19 cellular contexts compared by ENCODE assay signal in genomic region chr16:15635926-15636325, GRCh38. TPM values are rescaled to one million over a fixed set of nuclear protein-coding genes. Genes with fewer than 3 reads are reported as not detected.
DNase-seq lines count a peak whose midpoint lies in the region; ATAC-seq and TF ChIP-seq lines count a peak whose summit lies in the region.
"Had no signal": no experiment of that assay in that cellular context is flagged by ENCODE, and none has a peak within 500 bp of the region (broad histone marks: within the 10 kb centered on the region; RNA-seq: fewer than 3 reads in every experiment).

No MANE protein-coding gene starts in this region.

- peaks cover 70% of the 10 kb centered on the region for H3K4me1 Mint-ChIP-seq in CD8-positive, alpha-beta T cell (ENCODE audit: low read depth)
- H3K4me1 Mint-ChIP-seq in activated CD8-positive, alpha-beta T cell treated with anti-CD3 and anti-CD28 coated beads for 36 hours (ENCODE audit: low read depth): peaks cover 66% of the 10 kb centered on the region
- peaks cover 55 to 87% (median 57%) of the 10 kb centered on the region in 3 donors for H3K4me1 Mint-ChIP-seq in naive B cell

- POLR2A ChIA-PET in CD8-positive, alpha-beta T cell (lab: Charles Lee): interaction anchor here (0.9 to 3.1 kb wide), 4 partner anchors 7 to 45 kb away, joined by 3 to 21 read pairs (median 6); partner anchors contain the start of genes MARF1 and NDE1
- POLR2A ChIA-PET in activated CD8-positive, alpha-beta T cell treated with anti-CD3 and anti-CD28 coated beads for 36 hours (lab: Charles Lee): interaction anchor here (0.7 to 0.8 kb wide), 2 partner anchors 10 to 45 kb away, joined by 3 to 5 read pairs; no protein-coding TSS in a partner anchor

- CTCF ChIA-PET in CD8-positive, alpha-beta T cell (lab: Charles Lee): interaction anchor here (0.7 to 2.2 kb wide), 7 partner anchors 16 to 86 kb away, joined by 3 to 11 read pairs (median 3); no protein-coding TSS in a partner anchor
- CTCF ChIA-PET in activated CD8-positive, alpha-beta T cell treated with anti-CD3 and anti-CD28 coated beads for 36 hours (lab: Charles Lee): interaction anchor here (0.5 to 2.3 kb wide), 5 partner anchors 8 to 108 kb away, joined by 3 to 5 read pairs (median 3); no protein-coding TSS in a partner anchor

- H3K36me3 Mint-ChIP-seq in CD8-positive, alpha-beta T cell: peaks cover 80% of the 10 kb centered on the region
- H3K36me3 Mint-ChIP-seq in activated CD8-positive, alpha-beta T cell treated with anti-CD3 and anti-CD28 coated beads for 36 hours (ENCODE audit: low read depth): peaks cover 76% of the 10 kb centered on the region
- H3K36me3 Mint-ChIP-seq in naive B cell: peaks cover 26 to 30% of the 10 kb centered on the region in 2 donors

- H3K4me2 ChIP-seq in BLaER1 treated with 17β-estradiol and CSF1 and Interleukin-3, amounts not matched to agents 10 nM and 100 nM: peak overlapping the region; percentile 25 to 99 (median 87); a peak in 20 of 22 replicates

- peak overlapping the region; percentile 62 to 100 (median 98); a peak in 20 of 22 replicates for H3K27ac ChIP-seq in BLaER1 treated with 17β-estradiol and CSF1 and Interleukin-3, amounts not matched to agents 10 nM and 100 nM
- H3K27ac ChIP-seq in CD8-positive, alpha-beta T cell (ENCODE audit: low read depth, low read length): peak overlapping the region; percentile 55
- peak overlapping the region in 1 of 59 donors; percentile 41 for H3K27ac ChIP-seq in dorsolateral prefrontal cortex
- H3K27ac ChIP-seq: ascending aorta, epithelial cell of prostate, sigmoid colon, suprapubic skin had no signal

- no peak for ATAC-seq in CD8-positive, alpha-beta T cell
- no peak for ATAC-seq in activated CD8-positive, alpha-beta T cell treated with anti-CD3 and anti-CD28 coated beads for 36 hours
- ATAC-seq in naive B cell (ENCODE audit: low read depth in 2 of 2): no peak
- ATAC-seq in GM19023 (IDR thresholded peaks at IDR 0.05; ENCODE audit: unreplicated experiment): no peak

- intact Hi-C loops in CD8-positive, alpha-beta T cell (cut with DNase I, micrococcal nuclease): no loop called here
- intact Hi-C loops in activated CD8-positive, alpha-beta T cell treated with anti-CD3 and anti-CD28 coated beads for 36 hours (cut with micrococcal nuclease): no loop called here
- intact Hi-C loops in dorsolateral prefrontal cortex (cut with DNase I): no loop called here

- peaks cover 0 to 17% (median 9%) of the 10 kb centered on the region in 11 experiments; a peak in 11 of 22 replicates for H3K9me3 ChIP-seq in BLaER1 treated with 17β-estradiol and CSF1 and Interleukin-3, amounts not matched to agents 10 nM and 100 nM (replicated peaks in 1 of 11)
- H3K9me3 ChIP-seq in CD8-positive, alpha-beta T cell (ENCODE audit: low read length): no peaks in the 10 kb centered on the region
- H3K9me3 ChIP-seq: ascending aorta, sigmoid colon, suprapubic skin had no signal

- no peaks in the 10 kb centered on the region; a peak in 1 of 22 replicates for H4K20me1 ChIP-seq in BLaER1 treated with 17β-estradiol and CSF1 and Interleukin-3, amounts not matched to agents 10 nM and 100 nM

- no peak for TF ChIP-seq CTCF in CD8-positive, alpha-beta T cell (IDR thresholded peaks at IDR 0.05)
- no peak for TF ChIP-seq CTCF in activated CD8-positive, alpha-beta T cell treated with anti-CD3 and anti-CD28 coated beads for 36 hours (IDR thresholded peaks at IDR 0.05)
- no peak for TF ChIP-seq CTCF in dorsolateral prefrontal cortex (IDR thresholded peaks at IDR 0.05 in 54 of 56, conservative IDR thresholded peaks at IDR 0.05 in 2 of 56; ENCODE audit: low read depth in 1 of 56, partially characterized antibody in 56 of 56)

- H3K27me3 Mint-ChIP-seq in CD8-positive, alpha-beta T cell (ENCODE audit: low read depth): no peaks in the 10 kb centered on the region
- no peaks in the 10 kb centered on the region for H3K27me3 Mint-ChIP-seq in activated CD8-positive, alpha-beta T cell treated with anti-CD3 and anti-CD28 coated beads for 36 hours
- H3K27me3 Mint-ChIP-seq in naive B cell: no peaks in the 10 kb centered on the region

- peaks cover 44 to 91% (median 75%) of the 10 kb centered on the region in 10 experiments for H3K4me1 ChIP-seq in BLaER1 treated with 17β-estradiol and CSF1 and Interleukin-3, amounts not matched to agents 10 nM and 100 nM
- H3K4me1 ChIP-seq in CD8-positive, alpha-beta T cell (ENCODE audit: insufficient read depth, low read length): peaks cover 69% of the 10 kb centered on the region
- H3K4me1 ChIP-seq: ascending aorta had no signal

- no peaks in the 10 kb centered on the region for H3K27me3 ChIP-seq in BLaER1 treated with 17β-estradiol and CSF1 and Interleukin-3, amounts not matched to agents 10 nM and 100 nM
- H3K27me3 ChIP-seq in CD8-positive, alpha-beta T cell (ENCODE audit: insufficient read depth, low read length): no peaks in the 10 kb centered on the region
- H3K27me3 ChIP-seq in dorsolateral prefrontal cortex: no peaks in the 10 kb centered on the region
- H3K27me3 ChIP-seq: ascending aorta, sigmoid colon, suprapubic skin had no signal

- peak overlapping the region in 2 of 10 experiments; percentile 3 to 23; a peak in 1 of 20 replicates for H3K4me3 ChIP-seq in BLaER1 treated with 17β-estradiol and CSF1 and Interleukin-3, amounts not matched to agents 10 nM and 100 nM
- H3K4me3 ChIP-seq in CD8-positive, alpha-beta T cell (ENCODE audit: low read depth, low read length): no peak overlapping the region
- no peak overlapping the region for H3K4me3 ChIP-seq in dorsolateral prefrontal cortex
- H3K4me3 ChIP-seq: ascending aorta, sigmoid colon, suprapubic skin had no signal

- H3K4me3 Mint-ChIP-seq in CD8-positive, alpha-beta T cell: peak overlapping the region; percentile 29
- no peak overlapping the region for H3K4me3 Mint-ChIP-seq in activated CD8-positive, alpha-beta T cell treated with anti-CD3 and anti-CD28 coated beads for 36 hours
- H3K4me3 Mint-ChIP-seq in naive B cell: peak overlapping the region in 7 of 8 donors; percentile 69 to 91 (median 85)
- H3K4me3 Mint-ChIP-seq: mesothelial cell of epicardium had no signal

- peak overlapping the region in 10 of 11 experiments; percentile 33 to 96 (median 58); a peak in 16 of 22 replicates for H3K9ac ChIP-seq in BLaER1 treated with 17β-estradiol and CSF1 and Interleukin-3, amounts not matched to agents 10 nM and 100 nM

- peaks cover 75 to 88% (median 80%) of the 10 kb centered on the region in 11 experiments for H3K36me3 ChIP-seq in BLaER1 treated with 17β-estradiol and CSF1 and Interleukin-3, amounts not matched to agents 10 nM and 100 nM
- H3K36me3 ChIP-seq in CD8-positive, alpha-beta T cell (ENCODE audit: insufficient read depth, low read length): peaks cover 48% of the 10 kb centered on the region

- peak overlapping the region; percentile 96 for H3K27ac Mint-ChIP-seq in CD8-positive, alpha-beta T cell
- peak overlapping the region; percentile 94 for H3K27ac Mint-ChIP-seq in activated CD8-positive, alpha-beta T cell treated with anti-CD3 and anti-CD28 coated beads for 36 hours
- peak overlapping the region; percentile 72 to 100 (median 94) for H3K27ac Mint-ChIP-seq in naive B cell
- H3K27ac Mint-ChIP-seq: mesothelial cell of epicardium had no signal

- no peaks in the 10 kb centered on the region for H3K9me3 Mint-ChIP-seq in CD8-positive, alpha-beta T cell
- H3K9me3 Mint-ChIP-seq in activated CD8-positive, alpha-beta T cell treated with anti-CD3 and anti-CD28 coated beads for 36 hours: no peaks in the 10 kb centered on the region
- peaks cover 0 to 4% (median 0%) of the 10 kb centered on the region in 7 donors for H3K9me3 Mint-ChIP-seq in naive B cell

- DNase-seq in CD8-positive, alpha-beta T cell: no peak
- peak; percentile 24 for DNase-seq in activated CD8-positive, alpha-beta T cell treated with anti-CD3 and anti-CD28 coated beads for 36 hours
- DNase-seq in naive B cell: no peak
- no peak for DNase-seq in H4 (ENCODE audit: low spot score)
- DNase-seq in dorsolateral prefrontal cortex: no peak
- DNase-seq: activated CD4-positive, CD25-positive, alpha-beta regulatory T cell treated with anti-CD3 and anti-CD28 coated beads, Interleukin-2, amount 50 U/mL, for 72 hours; activated T-cell treated with anti-CD3 and anti-CD28 coated beads, Interleukin-2, amount 50 U/mL, for 48 hours; foreskin melanocyte; NCI-H1694 treated with DMSO at 0.1 percent for 48 hours; NCI-H446; Right ventricle myocardium superior; sigmoid colon; stimulated activated CD4-positive, alpha-beta T cell treated with anti-CD3 and anti-CD28 coated beads, Interleukin-2, amount 100 ng/mL, for 24 hours had no signal

RNA-seq across cellular contexts. Expression of gene MARF1, which starts 7.0 kb away (rescaled TPM):
- total RNA-seq in CD8-positive, alpha-beta T cell: 100 to 1,000 TPM; 169 to 176 TPM
- 10 to 100 TPM; 55.7 to 56.0 TPM for total RNA-seq in activated CD8-positive, alpha-beta T cell treated with anti-CD3 and anti-CD28 coated beads for 36 hours
- 10 to 100 TPM; 28.6 to 54.3 (median 34.5) TPM for polyA plus RNA-seq in naive B cell (ENCODE audit: low read depth in 6 of 6)
- total RNA-seq in H4 (2014; rRNA removed; shearing (Covaris generic)): 3.4 and 4.8 TPM in 2 replicates
- 100 to 1,000 TPM; 121 to 278 (median 183) TPM for total RNA-seq in dorsolateral prefrontal cortex

RNA-seq across cellular contexts. Expression of gene NDE1, which starts 14.1 kb away (rescaled TPM):
- 100 to 1,000 TPM; 113 to 119 TPM for total RNA-seq in CD8-positive, alpha-beta T cell
- total RNA-seq in activated CD8-positive, alpha-beta T cell treated with anti-CD3 and anti-CD28 coated beads for 36 hours: 100 to 1,000 TPM in 1 of 2 experiments, 10 to 100 TPM in 1; 97.6 to 103 TPM
- polyA plus RNA-seq in naive B cell (ENCODE audit: low read depth in 6 of 6): 10 to 100 TPM; 12.8 to 65.6 (median 38.0) TPM
- 19.7 and 20.4 TPM in 2 replicates for total RNA-seq in H4 (2014; rRNA removed; shearing (Covaris generic))
- 100 to 1,000 TPM in 5 of 120 experiments, 10 to 100 TPM in 115; 12.7 to 127 (median 41.9) TPM for total RNA-seq in dorsolateral prefrontal cortex
